In genomic region chr6:116518621-116519020, GRCh38 we compare ENCODE assay signal across 20 cellular contexts. TPM values are rescaled to one million over a fixed set of nuclear protein-coding genes. Genes with fewer than 3 reads are reported as not detected.
"Had no signal": no experiment of that assay in that cellular context is flagged by ENCODE, and none has a peak within 500 bp of the region (broad histone marks: within the 10 kb centered on the region; RNA-seq: fewer than 3 reads in every experiment).

No MANE protein-coding gene starts in this region.

- FAIRE-seq: pancreas had no signal

- DNase-seq: activated CD4-positive, CD25-positive, alpha-beta regulatory T cell treated with anti-CD3 and anti-CD28 coated beads, Interleukin-2, amount 50 U/mL, for 72 hours; activated naive CD4-positive, alpha-beta T cell treated with Interleukin-2 at 50 U/mL for 16 hours; activated naive CD8-positive, alpha-beta T cell treated with anti-CD3 and anti-CD28 coated beads, Interleukin-2, amount 50 U/mL, for 24 hours; effector memory CD4-positive, alpha-beta T cell; foreskin melanocyte; left colon; naive B cell; pancreas; stimulated activated CD4-positive, alpha-beta T cell treated with anti-CD3 and anti-CD28 coated beads, Interleukin-1b, Interleukin-23, amount 100 ng/mL, for 48 hours; stimulated activated naive CD8-positive, alpha-beta T cell treated with anti-CD3 and anti-CD28 coated beads, Interleukin-15, amount 100 ng/mL, for 72 hours had no signal

- H3K36me3 ChIP-seq: breast epithelium, pancreas had no signal

- H3K27ac ChIP-seq: breast epithelium, heart right ventricle, pancreas had no signal

- H3K27me3 ChIP-seq: breast epithelium, heart right ventricle, pancreas had no signal

- ATAC-seq: activated naive CD8-positive, alpha-beta T cell treated with anti-CD3 and anti-CD28 coated beads, Interleukin-2, amount 50 U/mL, for 24 hours; activated T-helper 17 cell treated with anti-CD3 and anti-CD28 coated beads, Interleukin-2, amount 50 U/mL, for 72 hours; heart right ventricle; left colon; pancreas; stimulated activated naive CD8-positive, alpha-beta T cell treated with anti-CD3 and anti-CD28 coated beads, Interleukin-15, amount 100 ng/mL, for 72 hours had no signal

- H3K4me1 ChIP-seq: breast epithelium, pancreas had no signal

- H3K9me3 ChIP-seq: breast epithelium, heart right ventricle, pancreas had no signal

- H3K4me3 ChIP-seq: breast epithelium, heart right ventricle, pancreas had no signal

RNA-seq across cellular contexts. Expression of gene CALHM5, which starts 7.2 kb away (rescaled TPM):
- total RNA-seq: activated CD8-positive, alpha-beta memory T cell treated with anti-CD3 and anti-CD28 coated beads for 36 hours; activated T-helper 17 cell treated with anti-CD3 and anti-CD28 coated beads, Interleukin-2, amount 50 U/mL, for 72 hours; T-helper 2 cell treated with Interferon-gamma antibody and Interleukin-4, amounts not matched to agents 100 ng/mL and 5 ng/mL, for 36 hours had no signal

RNA-seq across cellular contexts. Expression of gene TRAPPC3L, which starts 26.9 kb away (rescaled TPM):
- total RNA-seq: activated CD8-positive, alpha-beta memory T cell treated with anti-CD3 and anti-CD28 coated beads for 36 hours; activated T-helper 17 cell treated with anti-CD3 and anti-CD28 coated beads, Interleukin-2, amount 50 U/mL, for 72 hours; cerebellum; left colon; lung microvascular endothelial cell; pancreas; T-helper 2 cell treated with Interferon-gamma antibody and Interleukin-4, amounts not matched to agents 100 ng/mL and 5 ng/mL, for 36 hours; ureter had no signal

RNA-seq across cellular contexts. Expression of gene CALHM4, which starts 34.9 kb away (rescaled TPM):
- total RNA-seq: activated CD8-positive, alpha-beta memory T cell treated with anti-CD3 and anti-CD28 coated beads for 36 hours; activated T-helper 17 cell treated with anti-CD3 and anti-CD28 coated beads, Interleukin-2, amount 50 U/mL, for 72 hours; aorta; breast epithelium; cerebellum; left colon; lung microvascular endothelial cell; pancreas; T-helper 2 cell treated with Interferon-gamma antibody and Interleukin-4, amounts not matched to agents 100 ng/mL and 5 ng/mL, for 36 hours; temporal lobe; ureter had no signal
